Comparison of ENCODE assay signal across 9 cellular contexts in genomic region chr20:49320460-49320859, GRCh38. TPM values are rescaled to one million over a fixed set of nuclear protein-coding genes. Genes with fewer than 3 reads are reported as not detected.
A peak's percentile ranks its signal among the peaks of the same experiment; 100 is the strongest.
DNase-seq lines count a peak whose midpoint lies in the region; ATAC-seq and TF ChIP-seq lines count a peak whose summit lies in the region.
"Had no signal": no experiment of that assay in that cellular context is flagged by ENCODE, and none has a peak within 500 bp of the region (broad histone marks: within the 10 kb centered on the region; RNA-seq: fewer than 3 reads in every experiment).

No MANE protein-coding gene starts in this region.

- no peak overlapping the region for H3K27ac Mint-ChIP-seq in GM23338
- no peak overlapping the region for H3K27ac Mint-ChIP-seq in CD4-positive, alpha-beta memory T cell

- peak; percentile 56 to 59 for TF ChIP-seq CTCF in GM23338 (conservative IDR thresholded peaks at IDR 0.05; ENCODE audit: low read depth in 2 of 2)
- peak; percentile 44 for TF ChIP-seq CTCF in foreskin keratinocyte (conservative IDR thresholded peaks at IDR 0.05)

- no peaks in the 10 kb centered on the region for H3F3A ChIP-seq in GM23338 (replicated peaks; ENCODE audit: low read depth)

- H3K27me3 ChIP-seq in GM23338 (ENCODE audit: insufficient read depth): peaks cover 47% of the 10 kb centered on the region
- peaks cover 71% of the 10 kb centered on the region for H3K27me3 ChIP-seq in foreskin keratinocyte
- peaks cover 16% of the 10 kb centered on the region for H3K27me3 ChIP-seq in CD4-positive, alpha-beta memory T cell (ENCODE audit: insufficient read depth, low read length)

- H3K36me3 ChIP-seq in GM23338 (ENCODE audit: insufficient read depth): no peaks in the 10 kb centered on the region
- no peaks in the 10 kb centered on the region for H3K36me3 ChIP-seq in CD4-positive, alpha-beta memory T cell (ENCODE audit: insufficient read depth, low read length)
- H3K36me3 ChIP-seq: SJSA1 had no signal

- no peaks in the 10 kb centered on the region; the same call in 1 of the 2 replicates for H4K20me1 ChIP-seq in GM23338 (replicated peaks; ENCODE audit: insufficient read depth)

- DNase-seq in ACHN: peak; percentile 54
- peak; percentile 91 for DNase-seq in GM23338 (ENCODE audit: low spot score)
- peak; percentile 87 for DNase-seq in SK-MEL-5 (ENCODE audit: low read depth, low spot score)
- DNase-seq in foreskin keratinocyte: peak in 1 of 2 donors; percentile 23
- DNase-seq in MV-4-11 (lab: John Stamatoyannopoulos, UW): no peak
- DNase-seq in CD4-positive, alpha-beta memory T cell: no peak

- CTCF ChIA-PET in CD4-positive, alpha-beta memory T cell (lab: Charles Lee; ENCODE audit: partially characterized antibody): interaction anchor here (1.0 to 5.0 kb wide), 3 partner anchors 13 to 75 kb away, joined by 3 to 37 read pairs (median 4); no protein-coding TSS in a partner anchor

- H2AFZ ChIP-seq in GM23338: no peak overlapping the region

- H3K9me3 Mint-ChIP-seq in GM23338: peaks cover 2% of the 10 kb centered on the region; the same call in 2 of the 3 replicates
- no peaks in the 10 kb centered on the region for H3K9me3 Mint-ChIP-seq in CD4-positive, alpha-beta memory T cell

- H3K27ac ChIP-seq in GM23338 (ENCODE audit: low read depth): no peak overlapping the region
- no peak overlapping the region for H3K27ac ChIP-seq in foreskin keratinocyte
- no peak overlapping the region for H3K27ac ChIP-seq in CD4-positive, alpha-beta memory T cell (ENCODE audit: low read depth, low read length)
- H3K27ac ChIP-seq: SJSA1 had no signal

- no peaks in the 10 kb centered on the region; the same call in 2 of the 3 replicates for H3K36me3 Mint-ChIP-seq in GM23338 (ENCODE audit: low read depth)
- H3K36me3 Mint-ChIP-seq in CD4-positive, alpha-beta memory T cell: no peaks in the 10 kb centered on the region

- POLR2A ChIA-PET in CD4-positive, alpha-beta memory T cell (lab: Charles Lee; ENCODE audit: partially characterized antibody): interaction anchor here (0.6 to 2.5 kb wide), 2 partner anchors 44 to 66 kb away, joined by 6 read pairs; no protein-coding TSS in a partner anchor

- peaks cover 30% of the 10 kb centered on the region for H3K4me1 Mint-ChIP-seq in GM23338
- peaks cover 22 to 32% (median 26%) of the 10 kb centered on the region in 4 donors for H3K4me1 Mint-ChIP-seq in CD4-positive, alpha-beta memory T cell

- peak; percentile 83 for ATAC-seq in GM23338
- ATAC-seq in foreskin keratinocyte: peak; percentile 52
- no peak for ATAC-seq in HG03039 (IDR thresholded peaks at IDR 0.05; ENCODE audit: unreplicated experiment)
- ATAC-seq in HG03565 (IDR thresholded peaks at IDR 0.05; ENCODE audit: unreplicated experiment): no peak

- in situ Hi-C loops in ACHN (cut with HindIII; ENCODE audit: low pct_ligation_motif_present, low pct_unique_long_range_greater_than_20kb, low sequenced_read_pairs): no loop called here
- in situ Hi-C loops in SK-MEL-5 (cut with HindIII; ENCODE audit: low pct_unique_long_range_greater_than_20kb, low sequenced_read_pairs): loop anchor here (10.0 kb wide), 1 partner anchor 174 kb away; no protein-coding TSS in a partner anchor

- H3K79me2 ChIP-seq in GM23338 (replicated peaks; ENCODE audit: insufficient read depth): no peaks in the 10 kb centered on the region

- H3K9me3 ChIP-seq in CD4-positive, alpha-beta memory T cell (ENCODE audit: control insufficient read depth in 1 of 2, low read length in 2 of 2): no peaks in the 10 kb centered on the region

- H3K4me1 ChIP-seq in GM23338 (ENCODE audit: insufficient read depth): peaks cover 18% of the 10 kb centered on the region
- no peaks in the 10 kb centered on the region for H3K4me1 ChIP-seq in foreskin keratinocyte
- peaks cover 29% of the 10 kb centered on the region for H3K4me1 ChIP-seq in CD4-positive, alpha-beta memory T cell (ENCODE audit: insufficient read depth, low read length)
- H3K4me1 ChIP-seq: SJSA1 had no signal

- H3K4me3 ChIP-seq in GM23338: no peak overlapping the region
- no peak overlapping the region for H3K4me3 ChIP-seq in CD4-positive, alpha-beta memory T cell (ENCODE audit: low read length in 2 of 2)
- H3K4me3 ChIP-seq: SJSA1 had no signal

- intact Hi-C loops in CD4-positive, alpha-beta memory T cell (cut with micrococcal nuclease): no loop called here

- no peak overlapping the region for H3K4me3 Mint-ChIP-seq in GM23338
- H3K4me3 Mint-ChIP-seq in CD4-positive, alpha-beta memory T cell: no peak overlapping the region

- no peak overlapping the region for H3K4me2 ChIP-seq in GM23338

- no peaks in the 10 kb centered on the region for H3K9me2 ChIP-seq in GM23338 (ENCODE audit: insufficient read depth)

- H3K27me3 Mint-ChIP-seq in GM23338 (ENCODE audit: insufficient read depth, low read depth, poor library complexity): peaks cover 54% of the 10 kb centered on the region
- peaks cover 35 to 41% of the 10 kb centered on the region in 2 donors for H3K27me3 Mint-ChIP-seq in CD4-positive, alpha-beta memory T cell

TF ChIP-seq in GM23338, 12 proteins besides CTCF, POLR2A, EP300 and RAD21:
- TF ChIP-seq NANOG (IDR thresholded peaks at IDR 0.05; ENCODE audit: borderline replicate concordance) (no peak), ZNF462 (CRISPR knock-in tag; IDR thresholded peaks at IDR 0.05) (peak; percentile 77; the same call in 1 of the 2 replicates)

RNA-seq across cellular contexts. Expression of gene ZNFX1, which starts 42.6 kb away (rescaled TPM):
- 11.1 and 12.1 TPM in 2 replicates for total RNA-seq in GM23338 (2014; rRNA removed; shearing (Covaris generic))
- polyA plus RNA-seq in GM23338 (2016; fragmentation: Nextera tagmentation; extraction: Ambion mirVana) (6.1 and 6.2 TPM in 2 replicates), foreskin keratinocyte (8.4 and 9.1 TPM in 2 replicates)
- total RNA-seq in SK-MEL-5 (2014; rRNA removed; shearing (Covaris generic)): 20.3 and 21.0 TPM in 2 replicates
- 18.9 and 25.4 TPM in 2 replicates for polyA plus RNA-seq in SK-MEL-5 (2015; cell fraction: cytosol; rRNA removed)
- polyA plus RNA-seq in SK-MEL-5 (2015; cell fraction: nucleus; rRNA removed): 16.0 and 17.8 TPM in 2 replicates
- 34.0 and 42.6 TPM in 2 replicates for total RNA-seq in foreskin keratinocyte
- 10 to 100 TPM; 73.8 to 78.4 TPM for total RNA-seq in CD4-positive, alpha-beta memory T cell
- 10 to 100 TPM; 30.8 to 88.8 TPM for polyA plus RNA-seq in CD4-positive, alpha-beta memory T cell

Comparison
In these comparisons a context has a peak if more than half of its experiments do, and no peak if none do; other contexts are left out.
1. DNase-seq: peak in ACHN (single experiment), GM23338 (single experiment) and SK-MEL-5 (single experiment); none in MV-4-11 (single experiment) and CD4-positive, alpha-beta memory T cell (0 of 5).
2. ATAC-seq: peak in GM23338 (single experiment) and foreskin keratinocyte (single experiment); none in HG03039 (single experiment) and HG03565 (single experiment).